17 cellular contexts compared by ENCODE assay signal in genomic region chr14:68767248-68767645, GRCh38. TPM values are rescaled to one million over a fixed set of nuclear protein-coding genes. Genes with fewer than 3 reads are reported as not detected.
DNase-seq lines count a peak whose midpoint lies in the region; ATAC-seq and TF ChIP-seq lines count a peak whose summit lies in the region.
"Had no signal": no experiment of that assay in that cellular context is flagged by ENCODE, and none has a peak within 500 bp of the region (broad histone marks: within the 10 kb centered on the region; RNA-seq: fewer than 3 reads in every experiment).

No MANE protein-coding gene starts in this region.

- no peak overlapping the region for H3K18ac ChIP-seq in IMR-90 (ENCODE audit: low read depth, low read length)

- CTCF ChIA-PET in IMR-90 (lab: Yijun Ruan, JAX), result no interaction called here

- TF ChIP-seq CTCF in IMR-90 (conservative IDR thresholded peaks at IDR 0.05; ENCODE audit: low read depth, low read length) (no peak), osteoblast (IDR thresholded peaks at IDR 0.05; ENCODE audit: extremely low read depth, low read depth, low read length) (no peak)

- no peak overlapping the region for H2BK20ac ChIP-seq in IMR-90 (ENCODE audit: low read depth, low read length)

- H4K91ac ChIP-seq in IMR-90 (ENCODE audit: insufficient read depth, low read depth, low read length), result no peak overlapping the region

- no peak overlapping the region for H4K8ac ChIP-seq in IMR-90 (ENCODE audit: low read depth in 2 of 2, low read length in 2 of 2)

- no peak for ATAC-seq in IMR-90 (ENCODE audit: low read depth)

- H3K27ac ChIP-seq in IMR-90 (ENCODE audit: insufficient read depth, low read length), result no peak overlapping the region
- no peak overlapping the region for H3K27ac ChIP-seq in osteoblast (ENCODE audit: low read depth, low read length)
- H3K27ac ChIP-seq: 22Rv1 had no signal

- no TSS peak for BruUV-seq in IMR-90 (replicated peaks; lab: Mats Ljungman, UMichigan)

- H3K9me3 ChIP-seq in IMR-90 (ENCODE audit: control insufficient read depth, insufficient read depth, low read length) (no peaks in the 10 kb centered on the region), osteoblast (ENCODE audit: low read depth, low read length) (no peaks in the 10 kb centered on the region)

- 86% methylated on average over 1 of the region's 5 CpGs; no CpG with 5 or more reads in 1 of the 2 experiments for WGBS in IMR-90 (ENCODE audit: extremely low coverage in 2 of 2, insufficient read length in 1 of 2), 2 experiments

- H2BK5ac ChIP-seq in IMR-90 (ENCODE audit: low read depth, low read length, poor library complexity, severe bottlenecking), result no peak overlapping the region

- in situ Hi-C loops in IMR-90 (cut with MboI; ENCODE audit: low sequenced_read_pairs), result no loop called here

- H3K4me2 ChIP-seq in IMR-90 (ENCODE audit: low read depth, low read length) (no peak overlapping the region), osteoblast (ENCODE audit: insufficient read depth, low read length) (no peak overlapping the region)

- TF ChIP-seq POLR2A in IMR-90 (IDR thresholded peaks at IDR 0.05; ENCODE audit: low read depth, low read length) (no peak), erythroblast (IDR thresholded peaks at IDR 0.05; ENCODE audit: low read length) (no peak)

- H3K79me2 ChIP-seq in osteoblast (ENCODE audit: insufficient read depth, low read length), result no peaks in the 10 kb centered on the region

- H4K20me1 ChIP-seq in IMR-90 (ENCODE audit: insufficient read depth, low read length), result no peaks in the 10 kb centered on the region
- no peaks in the 10 kb centered on the region for H4K20me1 ChIP-seq in osteoblast (ENCODE audit: insufficient read depth, low read length)

- no peak overlapping the region for H2AFZ ChIP-seq in IMR-90 (replicated peaks; ENCODE audit: low read length, poor library complexity)
- no peak overlapping the region for H2AFZ ChIP-seq in osteoblast (ENCODE audit: low read length)

- POLR2A ChIA-PET in IMR-90 (lab: Charles Lee; ENCODE audit: unreplicated experiment), result no interaction called here

- no peak overlapping the region for H3K4ac ChIP-seq in IMR-90 (ENCODE audit: low read depth, low read length)

- H3K9me1 ChIP-seq in IMR-90 (ENCODE audit: insufficient read depth, low read length), result peaks cover 7% of the 10 kb centered on the region; the same call in 1 of the 2 replicates

- H2BK120ac ChIP-seq in IMR-90 (ENCODE audit: low read depth, low read length), result no peak overlapping the region

- H3K27me3 ChIP-seq in IMR-90 (ENCODE audit: control insufficient read depth, insufficient read depth, low read length) (no peaks in the 10 kb centered on the region; the same call in 1 of the 2 replicates), osteoblast (ENCODE audit: insufficient read depth, low read length) (no peaks in the 10 kb centered on the region)

- H2AK5ac ChIP-seq in IMR-90 (ENCODE audit: low read depth, low read length), result 0 out of 2 replicates have a peak overlapping the region, but pooled peaks have one; percentile 62

- TF ChIP-seq RAD21 in IMR-90 (IDR thresholded peaks at IDR 0.05; ENCODE audit: low read length), result no peak

- DNase-seq in NCI-H82 (lab: John Stamatoyannopoulos, UW) (peak; percentile 30), NCI-H82 treated with DMSO at 0.1 percent for 48 hours (lab: John Stamatoyannopoulos, UW; ENCODE audit: unreplicated experiment) (no peak), IMR-90 (no peak), erythroblast (lab: John Stamatoyannopoulos, UW) (peak; percentile 13 to 19), osteoblast (ENCODE audit: insufficient read length, low spot score, missing footprints) (peak; percentile 63), SIG-M5 treated with dmso at 0.1 percent for 504 hours (lab: John Stamatoyannopoulos, UW; ENCODE audit: unreplicated experiment) (no peak), amniotic stem cell (lab: John Stamatoyannopoulos, UW) (no peak), islet precursor cell (no peak)
- DNase-seq: CD8-positive, alpha-beta memory T cell; DMS79 treated with DMSO at 0.1 percent for 48 hours; Kasumi-1; NCI-H1105 treated with DMSO at 0.1 percent for 48 hours; NCI-H187; NCI-H526 treated with DMSO at 0.1 percent for 48 hours; OCI-M1; SIG-M5 had no signal

- no peak overlapping the region for H3K9ac ChIP-seq in IMR-90 (ENCODE audit: low read depth, low read length)

- no peak overlapping the region for H2BK15ac ChIP-seq in IMR-90 (ENCODE audit: low read depth, low read length)

- no peak overlapping the region for H3K14ac ChIP-seq in IMR-90 (replicated peaks; ENCODE audit: low read depth, low read length)

- no peak overlapping the region for H2AK9ac ChIP-seq in IMR-90 (replicated peaks; ENCODE audit: low read depth, low read length, poor library complexity)

- dilution Hi-C loops in IMR-90 (cut with HindIII; ENCODE audit: low sequenced_read_pairs, unreplicated experiment), result no loop called here

- no peak overlapping the region for H4K5ac ChIP-seq in IMR-90 (ENCODE audit: low read depth, low read length)

- intact Hi-C loops in IMR-90 (cut with micrococcal nuclease), result no loop called here

- no peak overlapping the region for H3K4me3 ChIP-seq in IMR-90 (ENCODE audit: insufficient read depth, low read depth, low read length)
- H3K4me3 ChIP-seq in osteoblast (ENCODE audit: insufficient read depth, low read length), result no peak overlapping the region

- H3K23ac ChIP-seq in IMR-90 (ENCODE audit: low read depth, low read length), result no peak overlapping the region

- H3K4me1 ChIP-seq in IMR-90 (ENCODE audit: control insufficient read depth, insufficient read depth, low read length), result peaks cover 13% of the 10 kb centered on the region
- H3K4me1 ChIP-seq in osteoblast (ENCODE audit: insufficient read depth, low read length), result peaks cover 19% of the 10 kb centered on the region

- H3K79me1 ChIP-seq in IMR-90 (ENCODE audit: low read depth in 1 of 2, low read length in 2 of 2), result no peaks in the 10 kb centered on the region

- H3K56ac ChIP-seq in IMR-90 (ENCODE audit: extremely low read depth, insufficient read depth, low read length), result no peak overlapping the region

- H3K36me3 ChIP-seq in IMR-90 (ENCODE audit: control insufficient read depth, insufficient read depth, low read length), result no peaks in the 10 kb centered on the region
- H3K36me3 ChIP-seq in osteoblast (ENCODE audit: insufficient read depth, low read length), result no peaks in the 10 kb centered on the region

TF ChIP-seq in IMR-90, 13 proteins besides CTCF, POLR2A, EP300 and RAD21:
- TF ChIP-seq RFX5 (IDR thresholded peaks at IDR 0.05; ENCODE audit: low read depth, low read length) (no peak), CHD1 (IDR thresholded peaks at IDR 0.05; ENCODE audit: low read depth, low read length) (no peak), FOS (IDR thresholded peaks at IDR 0.05; ENCODE audit: low read depth, low read length) (no peak), ELK1 (IDR thresholded peaks at IDR 0.05; ENCODE audit: borderline replicate concordance, low read depth, low read length) (no peak), MAFK (IDR thresholded peaks at IDR 0.05; ENCODE audit: low read depth, low read length) (no peak), RCOR1 (IDR thresholded peaks at IDR 0.05; ENCODE audit: insufficient replicate concordance, low read length) (no peak), MAZ (IDR thresholded peaks at IDR 0.05; ENCODE audit: borderline replicate concordance, low read depth, low read length) (no peak), USF2 (IDR thresholded peaks at IDR 0.05; ENCODE audit: low read depth, low read length) (no peak), SMC3 (IDR thresholded peaks at IDR 0.05; ENCODE audit: low read depth, low read length) (no peak), CEBPB (IDR thresholded peaks at IDR 0.05; ENCODE audit: low read depth, low read length) (no peak), BHLHE40 (IDR thresholded peaks at IDR 0.05; ENCODE audit: low read depth, low read length) (no peak)

RNA-seq across cellular contexts. Expression of gene ZFP36L1, which starts 25.6 kb away (rescaled TPM):
- total RNA-seq in IMR-90 (2012; rRNA removed) (6.5 and 19.7 TPM in 2 replicates), osteoblast (46.7 and 47.1 TPM in 2 replicates)
- 82.3 and 140 TPM in 2 replicates for polyA plus RNA-seq in IMR-90 (2012; rRNA removed)
- 116 and 171 TPM in 2 replicates for polyA plus RNA-seq in IMR-90 (2012; cell fraction: cytosol; rRNA removed)
- polyA plus RNA-seq in IMR-90 (2012; cell fraction: nucleus; rRNA removed; ENCODE audit: low replicate concordance), result 95.1 and 247 TPM in 2 replicates

Comparison
In these comparisons a context has a peak if more than half of its experiments do, and no peak if none do; other contexts are left out.
1. DNase-seq: peak in NCI-H82 (single experiment), erythroblast (2 of 2) and osteoblast (single experiment); none in NCI-H82 treated with DMSO at 0.1 percent for 48 hours (single experiment), IMR-90 (single experiment), SIG-M5 treated with dmso at 0.1 percent for 504 hours (single experiment), amniotic stem cell (single experiment) and islet precursor cell (single experiment).